Comparison of ENCODE assay signal across 1 cellular context in genomic region chr2:67130526-67131309, GRCh38.
TF ChIP-seq lines count a peak whose summit lies in the region.

No MANE protein-coding gene starts in this region.

TF ChIP-seq in IMR-90, 13 proteins besides CTCF, POLR2A, EP300 and RAD21 (continued from another document):
- no peak for TF ChIP-seq USF2 (IDR thresholded peaks at IDR 0.05; ENCODE audit: low read depth, low read length)
- no peak for TF ChIP-seq CEBPB (IDR thresholded peaks at IDR 0.05; ENCODE audit: low read depth, low read length)
- TF ChIP-seq MAFK (IDR thresholded peaks at IDR 0.05; ENCODE audit: low read depth, low read length), result no peak
- no peak for TF ChIP-seq FOS (IDR thresholded peaks at IDR 0.05; ENCODE audit: low read depth, low read length)
- no peak for TF ChIP-seq MAZ (IDR thresholded peaks at IDR 0.05; ENCODE audit: borderline replicate concordance, low read depth, low read length)
